In the genomic region with DNA sequence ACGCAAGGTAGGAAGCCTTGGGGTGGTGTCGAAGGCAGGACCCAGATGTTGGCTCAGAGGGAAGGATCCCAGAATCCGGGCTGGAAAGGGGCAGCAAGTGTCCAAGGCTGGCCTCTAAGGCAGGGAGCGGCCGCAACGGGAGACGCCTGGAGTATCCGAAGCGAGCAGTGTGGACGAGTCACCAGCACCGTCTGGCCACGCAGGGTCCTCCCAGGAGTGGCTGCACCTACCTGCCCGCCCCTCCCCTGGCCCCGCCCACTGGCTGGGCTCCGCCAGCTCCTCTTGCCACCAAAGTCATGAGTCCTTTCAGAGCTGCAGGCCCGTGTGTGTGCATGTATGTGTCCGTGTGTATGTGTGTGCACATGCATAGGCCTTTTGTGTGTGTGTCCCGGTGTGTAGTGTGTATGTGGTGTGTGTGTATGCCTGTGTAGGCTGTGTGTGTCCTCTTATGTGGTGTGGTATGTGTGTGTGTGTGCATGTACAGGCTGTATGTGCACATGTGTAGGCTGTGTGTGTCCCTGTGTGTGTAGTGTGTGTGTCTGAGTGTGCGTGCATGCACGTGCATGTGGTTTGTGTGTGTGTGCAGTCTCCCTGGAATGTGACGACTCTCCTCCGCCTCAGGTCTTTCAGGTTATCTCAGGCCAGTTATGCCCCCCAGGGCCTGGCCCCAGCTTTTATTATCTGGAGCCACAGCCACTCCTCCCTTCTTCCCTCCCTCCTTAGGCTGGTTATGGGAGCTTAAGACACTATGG, we compare ENCODE assay signal across 13 cellular contexts. TPM values are rescaled to one million over a fixed set of nuclear protein-coding genes. Genes with fewer than 3 reads are reported as not detected.
A peak's percentile ranks its signal among the peaks of the same experiment; 100 is the strongest.
DNase-seq lines count a peak whose midpoint lies in the region; ATAC-seq lines count a peak whose summit lies in the region.
"Had no signal": no experiment of that assay in that cellular context is flagged by ENCODE, and none has a peak within 500 bp of the region (broad histone marks: within the 10 kb centered on the region; RNA-seq: fewer than 3 reads in every experiment).

PRSS8 (minus strand) TSS at position 193 of the 752 bp plus-strand sequence. CDS start 229 bp downstream, outside the sequence.

- H3K9me3 Mint-ChIP-seq in activated CD4-positive, alpha-beta memory T cell treated with anti-CD3 and anti-CD28 coated beads for 36 hours, result no peaks in the 10 kb centered on the region
- no peaks in the 10 kb centered on the region for H3K9me3 Mint-ChIP-seq in activated T-cell treated with anti-CD3 and anti-CD28 coated beads, Interleukin-2, amount 50 U/mL, for 4 hours
- H3K9me3 Mint-ChIP-seq in naive thymus-derived CD8-positive, alpha-beta T cell, result no peaks in the 10 kb centered on the region
- H3K9me3 Mint-ChIP-seq: natural killer cell treated with Interleukin-12 subunit alpha and Interleukin-12 subunit beta and Interleukin-15 and Interleukin-18, amount 100 ng/mL, for 72 hours had no signal

- intact Hi-C loops in activated CD4-positive, alpha-beta memory T cell treated with anti-CD3 and anti-CD28 coated beads for 36 hours (cut with micrococcal nuclease), result no loop called here

- peaks cover 3% of the 10 kb centered on the region for H3K36me3 Mint-ChIP-seq in activated CD4-positive, alpha-beta memory T cell treated with anti-CD3 and anti-CD28 coated beads for 36 hours
- H3K36me3 Mint-ChIP-seq in activated T-cell treated with anti-CD3 and anti-CD28 coated beads, Interleukin-2, amount 50 U/mL, for 4 hours (ENCODE audit: insufficient read depth), result peaks cover 3% of the 10 kb centered on the region
- H3K36me3 Mint-ChIP-seq in naive thymus-derived CD8-positive, alpha-beta T cell, result peaks cover 0 to 21% (median 2%) of the 10 kb centered on the region in 3 donors
- H3K36me3 Mint-ChIP-seq: natural killer cell treated with Interleukin-12 subunit alpha and Interleukin-12 subunit beta and Interleukin-15 and Interleukin-18, amount 100 ng/mL, for 72 hours had no signal

- H3K4me3 Mint-ChIP-seq in activated CD4-positive, alpha-beta memory T cell treated with anti-CD3 and anti-CD28 coated beads for 36 hours, result no peak within 1 kb of the TSS
- H3K4me3 Mint-ChIP-seq in activated T-cell treated with anti-CD3 and anti-CD28 coated beads, Interleukin-2, amount 50 U/mL, for 4 hours, result no peak within 1 kb of the TSS
- H3K4me3 Mint-ChIP-seq in naive thymus-derived CD8-positive, alpha-beta T cell, result no peak within 1 kb of the TSS
- H3K4me3 Mint-ChIP-seq: natural killer cell treated with Interleukin-12 subunit alpha and Interleukin-12 subunit beta and Interleukin-15 and Interleukin-18, amount 100 ng/mL, for 72 hours had no signal

- H3K4me1 Mint-ChIP-seq in activated CD4-positive, alpha-beta memory T cell treated with anti-CD3 and anti-CD28 coated beads for 36 hours (ENCODE audit: low read depth), result no peaks in the 10 kb centered on the region
- H3K4me1 Mint-ChIP-seq in activated T-cell treated with anti-CD3 and anti-CD28 coated beads, Interleukin-2, amount 50 U/mL, for 4 hours (ENCODE audit: low read depth), result no peaks in the 10 kb centered on the region
- peaks cover 0 to 9% (median 0%) of the 10 kb centered on the region in 4 donors for H3K4me1 Mint-ChIP-seq in naive thymus-derived CD8-positive, alpha-beta T cell

- no peak for ATAC-seq in activated T-cell treated with anti-CD3 and anti-CD28 coated beads, Interleukin-2, amount 50 U/mL, for 4 hours
- ATAC-seq in naive thymus-derived CD8-positive, alpha-beta T cell, result no peak
- ATAC-seq: natural killer cell treated with Interleukin-12 subunit alpha and Interleukin-12 subunit beta and Interleukin-15 and Interleukin-18, amount 100 ng/mL, for 72 hours had no signal

- WGBS in adipose tissue, 3 donors, result 9 to 69% (median 61%) methylated on average over 22 of the region's 22 CpGs
- WGBS in thymus, result 91% methylated on average over 22 of the region's 22 CpGs

- POLR2A ChIA-PET in activated CD4-positive, alpha-beta memory T cell treated with anti-CD3 and anti-CD28 coated beads for 36 hours (lab: Charles Lee), result interaction anchor here (1.2 to 2.1 kb wide), 2 partner anchors 18 to 45 kb away, joined by 3 to 4 read pairs; partner anchors contain the start of gene KAT8
- POLR2A ChIA-PET in naive thymus-derived CD8-positive, alpha-beta T cell (lab: Charles Lee), result interaction anchor here (1.3 to 2.5 kb wide), 3 partner anchors 18 to 139 kb away, joined by 4 to 10 read pairs (median 5); partner anchors contain the start of genes FUS and KAT8

- DNase-seq in NCI-H1105 (lab: John Stamatoyannopoulos, UW) (peak; percentile 2), NCI-H1105 treated with DMSO at 0.1 percent for 48 hours (lab: John Stamatoyannopoulos, UW) (no peak), kidney tubule cell (ENCODE audit: low spot score) (peak; percentile 80)
- no peak for DNase-seq in activated CD4-positive, alpha-beta memory T cell treated with anti-CD3 and anti-CD28 coated beads for 36 hours
- DNase-seq in activated T-cell treated with anti-CD3 and anti-CD28 coated beads, Interleukin-2, amount 50 U/mL, for 4 hours, result no peak
- DNase-seq in naive thymus-derived CD8-positive, alpha-beta T cell, result no peak
- DNase-seq: activated gamma-delta T cell, KG1 had no signal

- H3K27ac ChIP-seq in adipose tissue (ENCODE audit: low read depth, low read length) (no peak within 1 kb of the TSS), thymus (ENCODE audit: low read depth) (peak within 1 kb of the TSS; percentile 15)
- H3K27ac ChIP-seq: SK-N-MC had no signal

- CTCF ChIA-PET in activated CD4-positive, alpha-beta memory T cell treated with anti-CD3 and anti-CD28 coated beads for 36 hours (lab: Charles Lee), result no interaction called here

- H3K4me1 ChIP-seq in thymus (ENCODE audit: control insufficient read depth, insufficient read depth, low read length), result no peaks in the 10 kb centered on the region

- H3K9me3 ChIP-seq in thymus (ENCODE audit: control insufficient read depth), result no peaks in the 10 kb centered on the region
- H3K9me3 ChIP-seq: HAP-1 had no signal

- no peak within 1 kb of the TSS for H3K27ac Mint-ChIP-seq in activated CD4-positive, alpha-beta memory T cell treated with anti-CD3 and anti-CD28 coated beads for 36 hours
- peak within 1 kb of the TSS in 2 of 10 donors; percentile 70 to 84 for H3K27ac Mint-ChIP-seq in naive thymus-derived CD8-positive, alpha-beta T cell
- H3K27ac Mint-ChIP-seq: natural killer cell treated with Interleukin-12 subunit alpha and Interleukin-12 subunit beta and Interleukin-15 and Interleukin-18, amount 100 ng/mL, for 72 hours had no signal

- peaks cover 24% of the 10 kb centered on the region for H3K36me3 ChIP-seq in thymus (ENCODE audit: control insufficient read depth, insufficient read depth)

- H3K27me3 Mint-ChIP-seq in activated CD4-positive, alpha-beta memory T cell treated with anti-CD3 and anti-CD28 coated beads for 36 hours, result no peaks in the 10 kb centered on the region
- no peaks in the 10 kb centered on the region for H3K27me3 Mint-ChIP-seq in activated T-cell treated with anti-CD3 and anti-CD28 coated beads, Interleukin-2, amount 50 U/mL, for 4 hours (ENCODE audit: low read depth)
- no peaks in the 10 kb centered on the region for H3K27me3 Mint-ChIP-seq in naive thymus-derived CD8-positive, alpha-beta T cell
- H3K27me3 Mint-ChIP-seq: natural killer cell treated with Interleukin-12 subunit alpha and Interleukin-12 subunit beta and Interleukin-15 and Interleukin-18, amount 100 ng/mL, for 72 hours had no signal

- H3K27me3 ChIP-seq in thymus (ENCODE audit: control insufficient read depth, insufficient read depth), result no peaks in the 10 kb centered on the region

- H3K4me3 ChIP-seq in thymus (ENCODE audit: low read length), result no peak within 1 kb of the TSS
- H3K4me3 ChIP-seq: HAP-1, SK-N-MC had no signal

RNA-seq across cellular contexts. Expression of gene PRSS8, which starts in this region (rescaled TPM):
- polyA plus RNA-seq in adipose tissue (100 to 1,000 TPM in 1 of 3 donors, 10 to 100 TPM in 1, 1 to 10 TPM in 1; 1.3 to 159 (median 11.2) TPM), thymus (18.2 TPM)
- total RNA-seq in activated CD4-positive, alpha-beta memory T cell treated with anti-CD3 and anti-CD28 coated beads for 36 hours, result not detected
- total RNA-seq in activated T-cell treated with anti-CD3 and anti-CD28 coated beads, Interleukin-2, amount 50 U/mL, for 4 hours, result under 1 TPM; 0.11 to 0.58 (median 0.38) TPM
- total RNA-seq in naive thymus-derived CD8-positive, alpha-beta T cell, result not detected
- not detected for polyA plus RNA-seq in naive thymus-derived CD8-positive, alpha-beta T cell
- total RNA-seq: natural killer cell treated with Interleukin-12 subunit alpha and Interleukin-12 subunit beta and Interleukin-15 and Interleukin-18, amount 100 ng/mL, for 72 hours had no signal

Comparison
In these comparisons a context has a peak if more than half of its experiments do, and no peak if none do; other contexts are left out.
1. DNase-seq: peak in NCI-H1105 (single experiment) and kidney tubule cell (single experiment); none in NCI-H1105 treated with DMSO at 0.1 percent for 48 hours (single experiment), activated CD4-positive, alpha-beta memory T cell treated with anti-CD3 and anti-CD28 coated beads for 36 hours (single experiment), activated T-cell treated with anti-CD3 and anti-CD28 coated beads, Interleukin-2, amount 50 U/mL, for 4 hours (single experiment) and naive thymus-derived CD8-positive, alpha-beta T cell (0 of 10).